In the genomic region with DNA sequence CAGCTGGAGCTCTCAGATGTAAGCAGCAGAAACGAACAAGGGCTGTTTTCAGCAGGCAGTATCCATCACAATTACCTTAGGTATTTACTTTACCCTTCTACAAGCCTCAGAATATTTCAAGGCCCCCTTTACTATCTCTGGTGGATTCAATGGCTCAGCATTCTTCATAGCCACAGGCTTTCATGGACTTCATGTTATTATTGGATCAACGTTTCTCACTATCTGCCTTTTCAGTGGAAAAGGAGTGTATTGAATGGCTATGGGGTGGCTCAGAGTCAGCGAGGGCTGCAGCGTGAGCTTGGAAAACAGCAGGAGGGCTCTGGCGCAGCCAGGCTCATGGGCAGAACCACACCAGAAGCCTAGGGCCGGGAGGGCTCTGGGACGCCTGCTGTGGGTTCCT, we compare ENCODE assay signal across 20 cellular contexts. TPM values are rescaled to one million over a fixed set of nuclear protein-coding genes. Genes with fewer than 3 reads are reported as not detected.
DNase-seq lines count a peak whose midpoint lies in the region; ATAC-seq, FAIRE-seq and TF ChIP-seq lines count a peak whose summit lies in the region.
"Had no signal": no experiment of that assay in that cellular context is flagged by ENCODE, and none has a peak within 500 bp of the region (broad histone marks: within the 10 kb centered on the region; RNA-seq: fewer than 3 reads in every experiment).

No MANE protein-coding gene starts in this region.

- H3K9me3 Mint-ChIP-seq in stimulated activated naive CD8-positive, alpha-beta T cell treated with anti-CD3 and anti-CD28 coated beads, Interleukin-15, Interleukin-2, amounts not matched to agents 100 ng/mL and 50 ng/mL, for 24 hours, result no peaks in the 10 kb centered on the region
- no peaks in the 10 kb centered on the region for H3K9me3 Mint-ChIP-seq in naive thymus-derived CD4-positive, alpha-beta T cell

- no peak overlapping the region for H2AFZ ChIP-seq in HepG2 (ENCODE audit: low read length)

- 0% methylated on average over 5 of the region's 7 CpGs for WGBS in HepG2 (ENCODE audit: low lambda C conversion rate)

- peaks cover 28 to 36% of the 10 kb centered on the region in 2 donors for H3K4me1 ChIP-seq in naive thymus-derived CD4-positive, alpha-beta T cell (ENCODE audit: control insufficient read depth in 2 of 2, insufficient read depth in 2 of 2, low read length in 2 of 2)
- H3K4me1 ChIP-seq in Peyer's patch (peaks cover 0 to 12% (median 0%) of the 10 kb centered on the region in 4 donors), HepG2 (ENCODE audit: insufficient read depth, low read length) (no peaks in the 10 kb centered on the region; the same call in 1 of the 2 replicates)
- H3K4me1 ChIP-seq: Caco-2 had no signal

- FAIRE-seq in GM19239 (lab: Jason Lieb, UNC), result no peak
- FAIRE-seq in HepG2 (lab: Jason Lieb, UNC), result no peak
- FAIRE-seq: GM18507, RCC 7860 had no signal

- no peak overlapping the region for H3K27ac ChIP-seq in naive thymus-derived CD4-positive, alpha-beta T cell (ENCODE audit: low read depth, low read length)
- H3K27ac ChIP-seq in Peyer's patch (no peak overlapping the region), HepG2 (ENCODE audit: extremely low read length, insufficient read depth, low read length) (no peak overlapping the region)
- H3K27ac ChIP-seq: BLaER1, KMS-11 had no signal

- peak overlapping the region; percentile 56 for H3K27ac Mint-ChIP-seq in stimulated activated naive CD8-positive, alpha-beta T cell treated with anti-CD3 and anti-CD28 coated beads, Interleukin-15, Interleukin-2, amounts not matched to agents 100 ng/mL and 50 ng/mL, for 24 hours
- H3K27ac Mint-ChIP-seq in naive thymus-derived CD4-positive, alpha-beta T cell, result peak overlapping the region in 7 of 9 donors; percentile 21 to 97 (median 92)

- no peak overlapping the region for H3K4me3 ChIP-seq in naive thymus-derived CD4-positive, alpha-beta T cell (ENCODE audit: low read length)
- H3K4me3 ChIP-seq in Peyer's patch, result no peak overlapping the region
- H3K4me3 ChIP-seq in HepG2 (replicated peaks in 1 of 3; ENCODE audit: insufficient read depth in 1 of 3, low read depth in 2 of 3, low read length in 3 of 3), result no peak overlapping the region
- H3K4me3 ChIP-seq: BLaER1 had no signal

- POLR2A ChIA-PET in naive thymus-derived CD4-positive, alpha-beta T cell (lab: Charles Lee), result no interaction called here
- POLR2A ChIA-PET in HepG2 (lab: Yijun Ruan, JAX), result no interaction called here

- ATAC-seq in stimulated activated naive CD8-positive, alpha-beta T cell treated with anti-CD3 and anti-CD28 coated beads, Interleukin-15, Interleukin-2, amounts not matched to agents 100 U/mL and 50 U/mL, for 24 hours, result no peak
- ATAC-seq in naive thymus-derived CD4-positive, alpha-beta T cell, result no peak
- ATAC-seq in HepG2, result no peak

- H3K4me2 ChIP-seq in HepG2 (ENCODE audit: low read depth, low read length), result no peak overlapping the region
- H3K4me2 ChIP-seq: BLaER1, KMS-11 had no signal

- no peak for TF ChIP-seq CTCF in Peyer's patch (IDR thresholded peaks at IDR 0.05)
- TF ChIP-seq CTCF in HepG2 (CRISPR knock-in tag; IDR thresholded peaks at IDR 0.05), result no peak

- no peak for TF ChIP-seq EP300 in HepG2 (IDR thresholded peaks at IDR 0.05; ENCODE audit: low read depth in 2 of 2, low read length in 2 of 2)
- no peak for TF ChIP-seq EP300 in HepG2 (CRISPR knock-in tag; IDR thresholded peaks at IDR 0.05; ENCODE audit: borderline replicate concordance)

- intact Hi-C loops in naive thymus-derived CD4-positive, alpha-beta T cell (cut with micrococcal nuclease), result no loop called here
- intact Hi-C loops in HepG2 (cut with micrococcal nuclease; ENCODE audit: unreplicated experiment), result no loop called here

- H3K27me3 Mint-ChIP-seq in stimulated activated naive CD8-positive, alpha-beta T cell treated with anti-CD3 and anti-CD28 coated beads, Interleukin-15, Interleukin-2, amounts not matched to agents 100 ng/mL and 50 ng/mL, for 24 hours, result no peaks in the 10 kb centered on the region
- H3K27me3 Mint-ChIP-seq in naive thymus-derived CD4-positive, alpha-beta T cell, result no peaks in the 10 kb centered on the region

- no peaks in the 10 kb centered on the region for H3K9me3 ChIP-seq in naive thymus-derived CD4-positive, alpha-beta T cell (ENCODE audit: control insufficient read depth in 2 of 3, low read length in 3 of 3)
- H3K9me3 ChIP-seq in Peyer's patch (no peaks in the 10 kb centered on the region), HepG2 (ENCODE audit: low read length) (no peaks in the 10 kb centered on the region)
- H3K9me3 ChIP-seq: BLaER1, Caco-2 had no signal

- peaks cover 53% of the 10 kb centered on the region for H3K4me1 Mint-ChIP-seq in stimulated activated naive CD8-positive, alpha-beta T cell treated with anti-CD3 and anti-CD28 coated beads, Interleukin-15, Interleukin-2, amounts not matched to agents 100 ng/mL and 50 ng/mL, for 24 hours (ENCODE audit: low read depth)
- H3K4me1 Mint-ChIP-seq in naive thymus-derived CD4-positive, alpha-beta T cell, result peaks cover 33 to 50% (median 43%) of the 10 kb centered on the region in 7 donors

- H3K79me2 ChIP-seq in HepG2 (ENCODE audit: insufficient read depth, low read length), result no peaks in the 10 kb centered on the region

- TF ChIP-seq RAD21 in HepG2 (CRISPR knock-in tag; IDR thresholded peaks at IDR 0.05), result no peak

- no peaks in the 10 kb centered on the region for H3K36me3 ChIP-seq in naive thymus-derived CD4-positive, alpha-beta T cell (ENCODE audit: control insufficient read depth in 2 of 3, insufficient read depth in 3 of 3, low read length in 3 of 3)
- H3K36me3 ChIP-seq in Peyer's patch (no peaks in the 10 kb centered on the region), HepG2 (replicated peaks in 1 of 2; ENCODE audit: control insufficient read depth in 1 of 2, insufficient read depth in 2 of 2, low read length in 2 of 2) (no peaks in the 10 kb centered on the region)
- H3K36me3 ChIP-seq: BLaER1 had no signal

- no peak overlapping the region for H3K9ac ChIP-seq in HepG2 (ENCODE audit: insufficient read depth, low read depth, low read length)
- H3K9ac ChIP-seq: BLaER1, KMS-11 had no signal

- no peak for DNase-seq in stimulated activated naive CD8-positive, alpha-beta T cell treated with anti-CD3 and anti-CD28 coated beads, Interleukin-15, Interleukin-2, amounts not matched to agents 100 U/mL and 50 U/mL, for 24 hours
- DNase-seq in astrocyte of the hippocampus (ENCODE audit: low read depth, low spot score), result peak; percentile 65
- DNase-seq in naive thymus-derived CD4-positive, alpha-beta T cell, result no peak
- DNase-seq in H4 (ENCODE audit: low spot score), result no peak
- DNase-seq in Peyer's patch, result no peak
- DNase-seq in GM19239 (ENCODE audit: insufficient read length, low spot score), result no peak
- no peak for DNase-seq in HepG2 (ENCODE audit: low spot score)
- DNase-seq: 8988T, Caco-2, NCI-H1092 treated with DMSO at 0.1 percent for 48 hours, NCI-H1694 treated with DMSO at 0.1 percent for 48 hours, NCI-H2171 treated with DMSO at 0.1 percent for 48 hours, NCI-H510A, SHP77 had no signal

- TF ChIP-seq POLR2A in Peyer's patch (IDR thresholded peaks at IDR 0.05), result no peak
- TF ChIP-seq POLR2A in HepG2 (IDR thresholded peaks at IDR 0.05; ENCODE audit: insufficient read depth in 1 of 2, low read depth in 2 of 2, low read length in 2 of 2), result no peak

- no peaks in the 10 kb centered on the region for H3K36me3 Mint-ChIP-seq in stimulated activated naive CD8-positive, alpha-beta T cell treated with anti-CD3 and anti-CD28 coated beads, Interleukin-15, Interleukin-2, amounts not matched to agents 100 ng/mL and 50 ng/mL, for 24 hours (ENCODE audit: low read depth)
- H3K36me3 Mint-ChIP-seq in naive thymus-derived CD4-positive, alpha-beta T cell, result peaks cover 0 to 2% (median 0%) of the 10 kb centered on the region in 5 donors

- in situ Hi-C loops in HepG2 (cut with HindIII; ENCODE audit: extremely low pct_ligation_motif_present, low pct_unique_long_range_greater_than_20kb), result no loop called here

- H3K4me3 Mint-ChIP-seq in stimulated activated naive CD8-positive, alpha-beta T cell treated with anti-CD3 and anti-CD28 coated beads, Interleukin-15, Interleukin-2, amounts not matched to agents 100 ng/mL and 50 ng/mL, for 24 hours, result no peak overlapping the region
- H3K4me3 Mint-ChIP-seq in naive thymus-derived CD4-positive, alpha-beta T cell, result no peak overlapping the region

- H4K20me1 ChIP-seq in HepG2 (ENCODE audit: insufficient read depth, low read length), result no peaks in the 10 kb centered on the region
- H4K20me1 ChIP-seq: BLaER1 had no signal

- CTCF ChIA-PET in naive thymus-derived CD4-positive, alpha-beta T cell (lab: Charles Lee), result interaction anchor here (0.9 kb wide), 1 partner anchor 80 kb away, joined by 3 read pairs; no protein-coding TSS in a partner anchor
- CTCF ChIA-PET in HepG2 (lab: Yijun Ruan, JAX; ENCODE audit: low intra/inter-chr PET ratio, low total read pairs), result no interaction called here

- no TSS peak for BruUV-seq in HepG2 (replicated peaks; lab: Mats Ljungman, UMichigan)

- H3K27me3 ChIP-seq in naive thymus-derived CD4-positive, alpha-beta T cell (ENCODE audit: control insufficient read depth in 2 of 2, insufficient read depth in 2 of 2, low read length in 2 of 2), result no peaks in the 10 kb centered on the region
- H3K27me3 ChIP-seq in Peyer's patch (no peaks in the 10 kb centered on the region), HepG2 (ENCODE audit: control insufficient read depth in 1 of 2, insufficient read depth in 2 of 2, low read length in 2 of 2) (peaks cover 6 to 57% of the 10 kb centered on the region in 2 experiments; a peak in 4 of 5 replicates)
- H3K27me3 ChIP-seq: BLaER1 had no signal

RNA-seq across cellular contexts. Expression of a gene that starts 16.6 kb away (rescaled TPM):
- not detected for total RNA-seq in naive thymus-derived CD4-positive, alpha-beta T cell
- not detected for polyA plus RNA-seq in naive thymus-derived CD4-positive, alpha-beta T cell
- 0.94 and 1.1 TPM in 2 replicates for total RNA-seq in H4 (2014; rRNA removed; shearing (Covaris generic))
- total RNA-seq in Peyer's patch, result not detected
- not detected in 2 replicates for total RNA-seq in HepG2 (2016; rRNA removed; fragmentation: Illumina TruSeq; extraction: Trizol)
- not detected in 2 replicates for total RNA-seq in HepG2 (2016; cell fraction: cytosol; rRNA removed; fragmentation: Illumina TruSeq; extraction: Trizol; ENCODE audit: low read depth)
- total RNA-seq in HepG2 (2016; cell fraction: insoluble cytoplasmic fraction; rRNA removed; fragmentation: Illumina TruSeq; extraction: Trizol), result not detected in 2 replicates
- not detected in 2 replicates for total RNA-seq in HepG2 (2016; cell fraction: membrane; rRNA removed; fragmentation: Illumina TruSeq; extraction: Trizol)
- not detected in 2 replicates for total RNA-seq in HepG2 (2016; cell fraction: nucleus; rRNA removed; fragmentation: Illumina TruSeq; extraction: Trizol)
- polyA plus RNA-seq in HepG2 (2011; rRNA removed), result not detected in 2 replicates
- polyA plus RNA-seq in HepG2 (2011; cell fraction: cytosol; rRNA removed), result not detected in 2 replicates
- not detected in 2 replicates for polyA plus RNA-seq in HepG2 (2011; cell fraction: nucleus; rRNA removed)
- polyA plus RNA-seq in HepG2 (2012), result not detected in 2 replicates
- polyA plus RNA-seq in HepG2 (2016; cell fraction: cytosol; fragmentation: Illumina TruSeq; extraction: Trizol; ENCODE audit: low read depth), result not detected in 2 replicates
- polyA plus RNA-seq in HepG2 (2016; cell fraction: insoluble cytoplasmic fraction; fragmentation: Illumina TruSeq; extraction: Trizol; ENCODE audit: low read depth), result not detected in 2 replicates
- polyA plus RNA-seq in HepG2 (2016; cell fraction: membrane; fragmentation: Illumina TruSeq; extraction: Trizol; ENCODE audit: low read depth), result not detected in 2 replicates
- polyA plus RNA-seq in HepG2 (2016; cell fraction: nucleus; fragmentation: Illumina TruSeq; extraction: Trizol; ENCODE audit: insufficient read depth, low read depth), result not detected in 2 replicates
- not detected in 2 replicates for polyA minus RNA-seq in HepG2 (2011; rRNA and poly(A)+ RNA removed; ENCODE audit: low replicate concordance)
- not detected in 2 replicates for polyA minus RNA-seq in HepG2 (2011; cell fraction: cytosol; rRNA and poly(A)+ RNA removed)
- polyA minus RNA-seq in HepG2 (2011; cell fraction: nucleus; rRNA and poly(A)+ RNA removed), result not detected in 2 replicates
- total RNA-seq: Caco-2, MCF 10A had no signal
